In the genomic region with DNA sequence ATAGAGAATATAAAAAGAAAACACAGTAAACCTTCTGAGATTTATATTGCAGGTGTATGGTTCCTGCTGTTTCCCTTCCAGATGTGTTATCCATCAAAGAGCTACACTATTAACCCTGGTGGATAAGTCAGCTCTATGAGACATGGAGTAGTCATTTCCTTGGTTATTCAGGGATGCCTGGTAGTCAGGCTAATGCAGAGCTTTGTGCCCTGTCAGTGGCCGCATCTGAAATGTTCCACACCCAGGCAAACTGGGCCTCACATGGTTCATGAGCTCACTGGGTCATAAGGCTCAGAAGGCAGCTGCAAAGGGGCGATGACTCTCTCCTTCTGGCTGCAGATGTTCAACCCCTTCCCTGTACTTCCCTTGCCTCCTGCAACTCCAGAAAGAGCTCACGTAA, we compare ENCODE assay signal across 24 cellular contexts.
DNase-seq lines count a peak whose midpoint lies in the region; ATAC-seq and TF ChIP-seq lines count a peak whose summit lies in the region.
"Had no signal": no experiment of that assay in that cellular context is flagged by ENCODE, and none has a peak within 500 bp of the region (broad histone marks: within the 10 kb centered on the region; RNA-seq: fewer than 3 reads in every experiment).

No MANE protein-coding gene starts in this region.

- no peak overlapping the region for H3K4me2 ChIP-seq in neural progenitor cell
- H3K4me2 ChIP-seq: BLaER1 had no signal

- H3K27me3 Mint-ChIP-seq in neural progenitor cell (ENCODE audit: insufficient read depth, low read depth): peaks cover 2% of the 10 kb centered on the region
- H3K27me3 Mint-ChIP-seq: activated T-cell treated with anti-CD3 and anti-CD28 coated beads, Interleukin-2, amount 50 U/mL, for 24 hours had no signal

- no peak overlapping the region for H3K27ac Mint-ChIP-seq in neural progenitor cell
- H3K27ac Mint-ChIP-seq: activated T-cell treated with anti-CD3 and anti-CD28 coated beads, Interleukin-2, amount 50 U/mL, for 24 hours; nephron had no signal

- peaks cover 12% of the 10 kb centered on the region for H3K4me1 ChIP-seq in neural progenitor cell
- H3K4me1 ChIP-seq: BLaER1, Caco-2, left lung, prostate gland had no signal

- H2AFZ ChIP-seq in neural progenitor cell (replicated peaks): peak overlapping the region; percentile 46

- no peak for ATAC-seq in HG03139 (IDR thresholded peaks at IDR 0.05; ENCODE audit: unreplicated experiment)
- no peak for ATAC-seq in HG02970 (IDR thresholded peaks at IDR 0.05; ENCODE audit: low FRiP score, unreplicated experiment)
- ATAC-seq: esophagus mucosa, HepG2, left lung had no signal

- no peak for TF ChIP-seq CTCF in fibroblast of pulmonary artery (IDR thresholded peaks at IDR 0.05; ENCODE audit: low read length, missing control alignments)
- TF ChIP-seq CTCF in neural progenitor cell (IDR thresholded peaks at IDR 0.05): no peak

- no peaks in the 10 kb centered on the region for H3F3A ChIP-seq in neural progenitor cell (ENCODE audit: low read depth)

- no peaks in the 10 kb centered on the region for H3K27me3 ChIP-seq in neural progenitor cell
- H3K27me3 ChIP-seq: BLaER1, left lung had no signal

- peak; percentile 87 for DNase-seq in HS-5 (ENCODE audit: low read depth)
- peak; percentile 15 for DNase-seq in amniotic epithelial cell (ENCODE audit: low read depth)
- peak; percentile 12 for DNase-seq in fibroblast of pulmonary artery (ENCODE audit: low read depth)
- no peak for DNase-seq in neural progenitor cell (ENCODE audit: low spot score)
- DNase-seq in SKM-1 (lab: John Stamatoyannopoulos, UW; ENCODE audit: unreplicated experiment): no peak
- DNase-seq in Kasumi-1 (lab: John Stamatoyannopoulos, UW): no peak
- DNase-seq: ACHN; activated CD4-positive, alpha-beta T cell treated with anti-CD3 and anti-CD28 coated beads for 1 hour; activated T-cell treated with anti-CD3 and anti-CD28 coated beads, Interleukin-2, amount 50 U/mL, for 24 hours; amygdala; Caco-2; DMS79 treated with DMSO at 0.1 percent for 48 hours; head of caudate nucleus; left lung; NCI-H1105 treated with DMSO at 0.1 percent for 48 hours; NCI-H524; RPMI8226 had no signal

- H3K9ac ChIP-seq in neural progenitor cell: no peak overlapping the region
- H3K9ac ChIP-seq: BLaER1 had no signal

- no peaks in the 10 kb centered on the region for H3K36me3 ChIP-seq in neural progenitor cell
- H3K36me3 ChIP-seq: BLaER1, left lung, prostate gland had no signal

- no peak overlapping the region for H3K4me3 Mint-ChIP-seq in neural progenitor cell
- H3K4me3 Mint-ChIP-seq: activated T-cell treated with anti-CD3 and anti-CD28 coated beads, Interleukin-2, amount 50 U/mL, for 24 hours; nephron had no signal

- H3K9me3 ChIP-seq in neural progenitor cell (ENCODE audit: low read depth): no peaks in the 10 kb centered on the region
- H3K9me3 ChIP-seq: BLaER1, Caco-2, left lung, prostate gland had no signal

- no peaks in the 10 kb centered on the region for H3K9me3 Mint-ChIP-seq in neural progenitor cell
- H3K9me3 Mint-ChIP-seq: nephron had no signal

- H4K20me1 ChIP-seq in neural progenitor cell (ENCODE audit: low read depth): no peaks in the 10 kb centered on the region
- H4K20me1 ChIP-seq: BLaER1 had no signal

- no peak overlapping the region for H3K27ac ChIP-seq in neural progenitor cell
- H3K27ac ChIP-seq: BLaER1, left lung, prostate gland had no signal

- H3K4me3 ChIP-seq in fibroblast of pulmonary artery (replicated peaks; ENCODE audit: low read depth, low read length) (no peak overlapping the region), neural progenitor cell (no peak overlapping the region)
- H3K4me3 ChIP-seq: BLaER1, left lung, prostate gland had no signal

- no peaks in the 10 kb centered on the region for H3K4me1 Mint-ChIP-seq in neural progenitor cell
- H3K4me1 Mint-ChIP-seq: nephron had no signal

- no peaks in the 10 kb centered on the region for H3K79me2 ChIP-seq in neural progenitor cell (ENCODE audit: low read depth)

- no peaks in the 10 kb centered on the region for H3K36me3 Mint-ChIP-seq in neural progenitor cell

Comparison
In these comparisons a context has a peak if more than half of its experiments do, and no peak if none do; other contexts are left out.
1. DNase-seq: peak in HS-5 (single experiment), amniotic epithelial cell (single experiment) and fibroblast of pulmonary artery (single experiment); none in neural progenitor cell (single experiment), SKM-1 (single experiment) and Kasumi-1 (0 of 2).